31 cellular contexts compared by ENCODE assay signal in genomic region chr1:201044119-201044518, GRCh38.
"Had no signal": no experiment of that assay in that cellular context is flagged by ENCODE, and none has a peak within 500 bp of the region (broad histone marks: within the 10 kb centered on the region; RNA-seq: fewer than 3 reads in every experiment).

No MANE protein-coding gene starts in this region.

- H3K27ac ChIP-seq: brain microvascular endothelial cell, coronary artery, esophagus muscularis mucosa, foreskin keratinocyte had no signal

- H3K27me3 Mint-ChIP-seq: activated CD8-positive, alpha-beta T cell treated with anti-CD3 and anti-CD28 coated beads for 36 hours; activated naive CD8-positive, alpha-beta T cell; activated T-helper 17 cell treated with anti-CD3 and anti-CD28 coated beads, Interleukin-2, amount 50 U/mL, for 72 hours; central memory CD8-positive, alpha-beta T cell; T-cell had no signal

- ATAC-seq: activated CD4-positive, CD25-positive, alpha-beta regulatory T cell treated with anti-CD3 and anti-CD28 coated beads, Interleukin-2, amount 50 U/mL, for 24 hours; activated CD8-positive, alpha-beta T cell treated with anti-CD3 and anti-CD28 coated beads for 36 hours; activated T-cell treated with anti-CD3 and anti-CD28 coated beads, Interleukin-2, amount 50 U/mL, for 4 hours; activated T-helper 17 cell treated with anti-CD3 and anti-CD28 coated beads, Interleukin-2, amount 50 U/mL, for 72 hours; effector memory CD8-positive, alpha-beta T cell; foreskin keratinocyte; gastrocnemius medialis; T-cell had no signal

- H3K4me1 ChIP-seq: foreskin keratinocyte had no signal

- H3K27me3 ChIP-seq: esophagus muscularis mucosa, gastrocnemius medialis had no signal

- H3K27ac Mint-ChIP-seq: activated B cell treated with CpG ODN at 0.5 μM for 24 hours; activated CD8-positive, alpha-beta T cell treated with anti-CD3 and anti-CD28 coated beads for 36 hours; activated naive CD8-positive, alpha-beta T cell; activated T-helper 17 cell treated with anti-CD3 and anti-CD28 coated beads, Interleukin-2, amount 50 U/mL, for 72 hours; effector memory CD8-positive, alpha-beta T cell; T-cell; T-helper 1 cell treated with Interleukin-12 subunit alpha and Interleukin-12 subunit beta and Interleukin-4 antibody, amounts not matched to agents 30 μg/mL and 1 μg/mL, for 36 hours; T-helper 2 cell treated with Interferon-gamma antibody and Interleukin-4, amounts not matched to agents 5 μg/mL and 100 μg/mL, for 36 hours had no signal

- H3K4me1 Mint-ChIP-seq: activated T-helper 17 cell treated with anti-CD3 and anti-CD28 coated beads, Interleukin-2, amount 50 U/mL, for 72 hours; central memory CD8-positive, alpha-beta T cell had no signal

- H3K4me3 ChIP-seq: coronary artery, esophagus muscularis mucosa, gastrocnemius medialis had no signal

- H3K36me3 Mint-ChIP-seq: activated naive CD8-positive, alpha-beta T cell; T-cell had no signal

- H3K9me3 ChIP-seq: esophagus muscularis mucosa, gastrocnemius medialis had no signal

- H3K9me3 Mint-ChIP-seq: activated B cell treated with CpG ODN at 0.5 μM for 24 hours; activated CD8-positive, alpha-beta T cell treated with anti-CD3 and anti-CD28 coated beads for 36 hours; activated T-cell treated with anti-CD3 and anti-CD28 coated beads, Interleukin-2, amount 50 U/mL, for 4 hours; activated T-helper 17 cell treated with anti-CD3 and anti-CD28 coated beads, Interleukin-2, amount 50 U/mL, for 72 hours; central memory CD8-positive, alpha-beta T cell; effector memory CD8-positive, alpha-beta T cell; T-cell; T-helper 1 cell treated with Interleukin-12 subunit alpha and Interleukin-12 subunit beta and Interleukin-4 antibody, amounts not matched to agents 30 μg/mL and 1 μg/mL, for 36 hours; T-helper 2 cell treated with Interferon-gamma antibody and Interleukin-4, amounts not matched to agents 5 μg/mL and 100 μg/mL, for 36 hours had no signal

- H3K4me3 Mint-ChIP-seq: activated B cell treated with CpG ODN at 0.5 μM for 24 hours; activated CD8-positive, alpha-beta T cell treated with anti-CD3 and anti-CD28 coated beads for 36 hours; activated naive CD8-positive, alpha-beta T cell; activated T-cell treated with anti-CD3 and anti-CD28 coated beads, Interleukin-2, amount 50 U/mL, for 4 hours; activated T-helper 17 cell treated with anti-CD3 and anti-CD28 coated beads, Interleukin-2, amount 50 U/mL, for 72 hours; central memory CD8-positive, alpha-beta T cell; effector memory CD8-positive, alpha-beta T cell; T-cell; T-helper 1 cell treated with Interleukin-12 subunit alpha and Interleukin-12 subunit beta and Interleukin-4 antibody, amounts not matched to agents 30 μg/mL and 1 μg/mL, for 36 hours; T-helper 2 cell treated with Interferon-gamma antibody and Interleukin-4, amounts not matched to agents 5 μg/mL and 100 μg/mL, for 36 hours had no signal

- DNase-seq: activated B cell treated with CpG ODN at 0.5 μM for 24 hours; activated CD4-positive, alpha-beta T cell treated with anti-CD3 and anti-CD28 coated beads for 48 hours; activated CD4-positive, alpha-beta T cell treated with anti-CD3 and anti-CD28 coated beads, Interleukin-2, amount 50 U/mL, for 1 hour; activated CD4-positive, alpha-beta T cell treated with anti-CD3 and anti-CD28 coated beads, Interleukin-2, amount 50 U/mL, for 48 hours; activated CD8-positive, alpha-beta memory T cell treated with anti-CD3 and anti-CD28 coated beads for 24 hours; activated CD8-positive, alpha-beta T cell treated with anti-CD3 and anti-CD28 coated beads for 36 hours; activated effector memory CD4-positive, alpha-beta T cell treated with Interleukin-2 at 50 U/mL for 16 hours; activated gamma-delta T cell treated with Interleukin-2 at 50 U/mL for 16 hours; activated naive CD4-positive, alpha-beta T cell treated with anti-CD3 and anti-CD28 coated beads, Interleukin-2, amount 50 U/mL, for 16 hours; activated naive CD4-positive, alpha-beta T cell treated with Interleukin-2 at 50 U/mL for 16 hours; activated T-cell treated with anti-CD3 and anti-CD28 coated beads, Interleukin-2, amount 50 U/mL, for 4 hours; amniotic stem cell; anterior cingulate cortex; brain microvascular endothelial cell; dermis blood vessel endothelial cell; effector CD4-positive, alpha-beta T cell; effector memory CD8-positive, alpha-beta T cell; erythroblast; foreskin keratinocyte; gastrocnemius medialis; glutamatergic neuron; SW 1271; T-cell had no signal

- H3K36me3 ChIP-seq: brain microvascular endothelial cell, esophagus muscularis mucosa had no signal
